In genomic region chr12:12465522-12465921, GRCh38 we compare ENCODE assay signal across 18 cellular contexts.
DNase-seq lines count a peak whose midpoint lies in the region; ATAC-seq and TF ChIP-seq lines count a peak whose summit lies in the region.
"Had no signal": no experiment of that assay in that cellular context is flagged by ENCODE, and none has a peak within 500 bp of the region (broad histone marks: within the 10 kb centered on the region; RNA-seq: fewer than 3 reads in every experiment).

No MANE protein-coding gene starts in this region.

- DNase-seq in activated naive CD4-positive, alpha-beta T cell treated with anti-CD3 and anti-CD28 coated beads for 36 hours, result no peak
- no peak for DNase-seq in activated naive CD4-positive, alpha-beta T cell treated with anti-CD3 and anti-CD28 coated beads, Interleukin-2, amount 50 U/mL, for 16 hours
- DNase-seq in WERI-Rb-1 (no peak), islet precursor cell (peak; percentile 64), type B pancreatic cell (ENCODE audit: extremely low spot score, unreplicated experiment) (peak; percentile 61), GM23338 (ENCODE audit: low spot score) (no peak), NCI-H2171 (lab: John Stamatoyannopoulos, UW) (no peak)
- no peak for DNase-seq in stimulated activated CD4-positive, alpha-beta T cell treated with anti-CD3 and anti-CD28 coated beads, Interleukin-12 subunit alpha, Interleukin-12 subunit beta, amount 100 ng/mL, for 4 hours
- DNase-seq: dermis blood vessel endothelial cell, DMS53, hippocampal formation, lower lobe of right lung, NCI-H1417, NCI-H2107, NCI-H524 treated with DMSO at 0.1 percent for 48 hours, spleen, substantia nigra had no signal

- no peaks in the 10 kb centered on the region for H3K79me2 ChIP-seq in GM23338 (replicated peaks; ENCODE audit: insufficient read depth)

- H4K20me1 ChIP-seq in GM23338 (replicated peaks; ENCODE audit: insufficient read depth), result no peaks in the 10 kb centered on the region

- H3K4me3 ChIP-seq in WERI-Rb-1 (ENCODE audit: low read depth, low read length), result no peak overlapping the region
- H3K4me3 ChIP-seq in GM23338, result no peak overlapping the region
- H3K4me3 ChIP-seq: adrenal gland, lower lobe of right lung, spleen had no signal

- no peak overlapping the region for H3K4me3 Mint-ChIP-seq in activated naive CD4-positive, alpha-beta T cell treated with anti-CD3 and anti-CD28 coated beads for 36 hours
- no peak overlapping the region for H3K4me3 Mint-ChIP-seq in type B pancreatic cell
- no peak overlapping the region for H3K4me3 Mint-ChIP-seq in GM23338

- no peaks in the 10 kb centered on the region for H3K27me3 Mint-ChIP-seq in activated naive CD4-positive, alpha-beta T cell treated with anti-CD3 and anti-CD28 coated beads for 36 hours (ENCODE audit: low read depth)
- H3K27me3 Mint-ChIP-seq in type B pancreatic cell, result no peaks in the 10 kb centered on the region
- no peaks in the 10 kb centered on the region for H3K27me3 Mint-ChIP-seq in GM23338 (ENCODE audit: insufficient read depth, low read depth, poor library complexity)

- CTCF ChIA-PET in activated naive CD4-positive, alpha-beta T cell treated with anti-CD3 and anti-CD28 coated beads for 36 hours (lab: Charles Lee), result interaction anchor here (0.6 to 2.2 kb wide), 6 partner anchors 9 to 273 kb away, joined by 3 to 8 read pairs (median 4); partner anchors contain the start of gene DUSP16

- peak overlapping the region; percentile 20 for H3K27ac Mint-ChIP-seq in activated naive CD4-positive, alpha-beta T cell treated with anti-CD3 and anti-CD28 coated beads for 36 hours
- H3K27ac Mint-ChIP-seq in type B pancreatic cell (no peak overlapping the region), GM23338 (no peak overlapping the region; the same call in 1 of the 2 replicates)

- H3F3A ChIP-seq in GM23338 (replicated peaks; ENCODE audit: low read depth), result no peaks in the 10 kb centered on the region

- intact Hi-C loops in activated naive CD4-positive, alpha-beta T cell treated with anti-CD3 and anti-CD28 coated beads for 36 hours (cut with micrococcal nuclease), result no loop called here

- H3K4me1 Mint-ChIP-seq in activated naive CD4-positive, alpha-beta T cell treated with anti-CD3 and anti-CD28 coated beads for 36 hours (ENCODE audit: low read depth), result peaks cover 72% of the 10 kb centered on the region
- H3K4me1 Mint-ChIP-seq in type B pancreatic cell (ENCODE audit: unreplicated experiment) (no peaks in the 10 kb centered on the region), GM23338 (peaks cover 10% of the 10 kb centered on the region)

- no peak overlapping the region for H2AFZ ChIP-seq in GM23338

- no peaks in the 10 kb centered on the region for H3K9me3 ChIP-seq in WERI-Rb-1 (ENCODE audit: severe bottlenecking)
- H3K9me3 ChIP-seq: adrenal gland, lower lobe of right lung, spleen had no signal

- TF ChIP-seq CTCF in WERI-Rb-1 (IDR thresholded peaks at IDR 0.05; ENCODE audit: low read depth, low read length) (no peak), type B pancreatic cell (conservative IDR thresholded peaks at IDR 0.05) (no peak), GM23338 (conservative IDR thresholded peaks at IDR 0.05; ENCODE audit: low read depth in 2 of 2) (no peak)

- no peak for ATAC-seq in GM23338

- no peaks in the 10 kb centered on the region for H3K27me3 ChIP-seq in WERI-Rb-1 (ENCODE audit: insufficient read depth, low read depth, severe bottlenecking)
- H3K27me3 ChIP-seq in GM23338 (ENCODE audit: insufficient read depth), result no peaks in the 10 kb centered on the region
- H3K27me3 ChIP-seq: adrenal gland, spleen had no signal

- peaks cover 40% of the 10 kb centered on the region for H3K36me3 Mint-ChIP-seq in activated naive CD4-positive, alpha-beta T cell treated with anti-CD3 and anti-CD28 coated beads for 36 hours (ENCODE audit: low read depth)
- H3K36me3 Mint-ChIP-seq in type B pancreatic cell, result peaks cover 49% of the 10 kb centered on the region
- H3K36me3 Mint-ChIP-seq in GM23338 (ENCODE audit: low read depth), result peaks cover 14% of the 10 kb centered on the region

- H3K4me2 ChIP-seq in GM23338, result no peak overlapping the region

- peak overlapping the region; percentile 36 for H3K27ac ChIP-seq in WERI-Rb-1
- no peak overlapping the region for H3K27ac ChIP-seq in GM23338 (ENCODE audit: low read depth)
- H3K27ac ChIP-seq: lower lobe of right lung had no signal

- no peaks in the 10 kb centered on the region for H3K9me3 Mint-ChIP-seq in activated naive CD4-positive, alpha-beta T cell treated with anti-CD3 and anti-CD28 coated beads for 36 hours
- H3K9me3 Mint-ChIP-seq in type B pancreatic cell, result peaks cover 3% of the 10 kb centered on the region
- H3K9me3 Mint-ChIP-seq in GM23338, result peaks cover 13% of the 10 kb centered on the region

- H3K36me3 ChIP-seq in WERI-Rb-1 (no peaks in the 10 kb centered on the region), GM23338 (ENCODE audit: insufficient read depth) (no peaks in the 10 kb centered on the region)
- H3K36me3 ChIP-seq: adrenal gland, lower lobe of right lung had no signal

- H3K4me1 ChIP-seq in GM23338 (ENCODE audit: insufficient read depth), result peaks cover 8% of the 10 kb centered on the region
- H3K4me1 ChIP-seq: adrenal gland had no signal

- H3K9me2 ChIP-seq in GM23338 (ENCODE audit: insufficient read depth), result no peaks in the 10 kb centered on the region

TF ChIP-seq in GM23338, 12 proteins besides CTCF, POLR2A, EP300 and RAD21:
- TF ChIP-seq NANOG (IDR thresholded peaks at IDR 0.05; ENCODE audit: borderline replicate concordance) (no peak), REST (IDR thresholded peaks at IDR 0.05; ENCODE audit: unreplicated experiment) (no peak), EZH2 (IDR thresholded peaks at IDR 0.05; ENCODE audit: low read depth, unreplicated experiment) (no peak), EZH2phosphoT487 (IDR thresholded peaks at IDR 0.05; ENCODE audit: unreplicated experiment) (no peak), JUNB (IDR thresholded peaks at IDR 0.05; ENCODE audit: unreplicated experiment) (no peak)
- TF ChIP-seq, protein P1, sequence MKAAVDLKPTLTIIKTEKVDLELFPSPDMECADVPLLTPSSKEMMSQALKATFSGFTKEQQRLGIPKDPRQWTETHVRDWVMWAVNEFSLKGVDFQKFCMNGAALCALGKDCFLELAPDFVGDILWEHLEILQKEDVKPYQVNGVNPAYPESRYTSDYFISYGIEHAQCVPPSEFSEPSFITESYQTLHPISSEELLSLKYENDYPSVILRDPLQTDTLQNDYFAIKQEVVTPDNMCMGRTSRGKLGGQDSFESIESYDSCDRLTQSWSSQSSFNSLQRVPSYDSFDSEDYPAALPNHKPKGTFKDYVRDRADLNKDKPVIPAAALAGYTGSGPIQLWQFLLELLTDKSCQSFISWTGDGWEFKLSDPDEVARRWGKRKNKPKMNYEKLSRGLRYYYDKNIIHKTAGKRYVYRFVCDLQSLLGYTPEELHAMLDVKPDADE (IDR thresholded peaks at IDR 0.05), result no peak

Comparison
In these comparisons a context has a peak if more than half of its experiments do, and no peak if none do; other contexts are left out.
1. DNase-seq: peak in islet precursor cell (single experiment) and type B pancreatic cell (single experiment); none in activated naive CD4-positive, alpha-beta T cell treated with anti-CD3 and anti-CD28 coated beads for 36 hours (single experiment), activated naive CD4-positive, alpha-beta T cell treated with anti-CD3 and anti-CD28 coated beads, Interleukin-2, amount 50 U/mL, for 16 hours (single experiment), WERI-Rb-1 (single experiment), GM23338 (single experiment), stimulated activated CD4-positive, alpha-beta T cell treated with anti-CD3 and anti-CD28 coated beads, Interleukin-12 subunit alpha, Interleukin-12 subunit beta, amount 100 ng/mL, for 4 hours (single experiment) and NCI-H2171 (single experiment).